ENCODE assay signal across 1 cellular context in the genomic region with DNA sequence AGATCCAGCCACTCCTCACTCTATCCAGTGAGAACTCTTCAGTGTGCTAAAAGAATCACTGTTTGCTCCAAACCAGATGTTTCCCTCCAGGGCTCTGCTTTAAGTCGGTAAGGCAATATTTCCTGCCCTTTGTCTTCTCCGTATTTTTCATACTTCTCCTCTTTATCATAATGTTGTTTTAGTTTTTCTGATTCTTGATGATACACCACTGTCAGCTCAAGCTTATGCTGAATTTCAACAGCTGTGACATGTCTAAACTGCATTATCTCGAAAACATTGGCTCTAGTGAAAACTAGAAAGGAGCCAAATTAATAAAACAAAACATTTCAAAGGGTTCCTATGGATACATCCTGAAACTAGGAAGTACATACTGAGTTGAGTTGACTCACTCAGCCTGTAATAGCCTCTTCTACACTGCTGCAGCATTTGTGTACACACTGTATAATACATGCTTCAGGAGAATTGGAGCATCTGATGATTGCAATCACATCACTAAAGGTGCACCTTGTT.
TF ChIP-seq lines count a peak whose summit lies in the region.

No MANE protein-coding gene starts in this region.

TF ChIP-seq in K562, 482 proteins besides CTCF, POLR2A, EP300 and RAD21 (continued from another document):
- TF ChIP-seq ZNF3 (CRISPR knock-in tag; IDR thresholded peaks at IDR 0.05) = no peak
- TF ChIP-seq MEIS2 (IDR thresholded peaks at IDR 0.05; ENCODE audit: partially characterized antibody) = no peak
- TF ChIP-seq, protein P1, sequence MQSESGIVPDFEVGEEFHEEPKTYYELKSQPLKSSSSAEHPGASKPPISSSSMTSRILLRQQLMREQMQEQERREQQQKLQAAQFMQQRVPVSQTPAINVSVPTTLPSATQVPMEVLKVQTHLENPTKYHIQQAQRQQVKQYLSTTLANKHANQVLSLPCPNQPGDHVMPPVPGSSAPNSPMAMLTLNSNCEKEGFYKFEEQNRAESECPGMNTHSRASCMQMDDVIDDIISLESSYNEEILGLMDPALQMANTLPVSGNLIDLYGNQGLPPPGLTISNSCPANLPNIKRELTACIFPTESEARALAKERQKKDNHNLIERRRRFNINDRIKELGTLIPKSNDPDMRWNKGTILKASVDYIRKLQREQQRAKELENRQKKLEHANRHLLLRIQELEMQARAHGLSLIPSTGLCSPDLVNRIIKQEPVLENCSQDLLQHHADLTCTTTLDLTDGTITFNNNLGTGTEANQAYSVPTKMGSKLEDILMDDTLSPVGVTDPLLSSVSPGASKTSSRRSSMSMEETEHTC (IDR thresholded peaks at IDR 0.05) = no peak
- TF ChIP-seq ZBED1 (IDR thresholded peaks at IDR 0.05) = no peak
- TF ChIP-seq XRCC5 (IDR thresholded peaks at IDR 0.05; ENCODE audit: low read depth, low read length) = no peak
- TF ChIP-seq NFXL1 (CRISPR knock-in tag; IDR thresholded peaks at IDR 0.05) = no peak
- TF ChIP-seq, protein P2, sequence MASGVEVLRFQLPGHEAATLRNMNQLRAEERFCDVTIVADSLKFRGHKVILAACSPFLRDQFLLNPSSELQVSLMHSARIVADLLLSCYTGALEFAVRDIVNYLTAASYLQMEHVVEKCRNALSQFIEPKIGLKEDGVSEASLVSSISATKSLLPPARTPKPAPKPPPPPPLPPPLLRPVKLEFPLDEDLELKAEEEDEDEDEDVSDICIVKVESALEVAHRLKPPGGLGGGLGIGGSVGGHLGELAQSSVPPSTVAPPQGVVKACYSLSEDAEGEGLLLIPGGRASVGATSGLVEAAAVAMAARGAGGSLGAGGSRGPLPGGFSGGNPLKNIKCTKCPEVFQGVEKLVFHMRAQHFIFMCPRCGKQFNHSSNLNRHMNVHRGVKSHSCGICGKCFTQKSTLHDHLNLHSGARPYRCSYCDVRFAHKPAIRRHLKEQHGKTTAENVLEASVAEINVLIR (CRISPR knock-in tag; IDR thresholded peaks at IDR 0.05) = no peak
- TF ChIP-seq, protein P3, sequence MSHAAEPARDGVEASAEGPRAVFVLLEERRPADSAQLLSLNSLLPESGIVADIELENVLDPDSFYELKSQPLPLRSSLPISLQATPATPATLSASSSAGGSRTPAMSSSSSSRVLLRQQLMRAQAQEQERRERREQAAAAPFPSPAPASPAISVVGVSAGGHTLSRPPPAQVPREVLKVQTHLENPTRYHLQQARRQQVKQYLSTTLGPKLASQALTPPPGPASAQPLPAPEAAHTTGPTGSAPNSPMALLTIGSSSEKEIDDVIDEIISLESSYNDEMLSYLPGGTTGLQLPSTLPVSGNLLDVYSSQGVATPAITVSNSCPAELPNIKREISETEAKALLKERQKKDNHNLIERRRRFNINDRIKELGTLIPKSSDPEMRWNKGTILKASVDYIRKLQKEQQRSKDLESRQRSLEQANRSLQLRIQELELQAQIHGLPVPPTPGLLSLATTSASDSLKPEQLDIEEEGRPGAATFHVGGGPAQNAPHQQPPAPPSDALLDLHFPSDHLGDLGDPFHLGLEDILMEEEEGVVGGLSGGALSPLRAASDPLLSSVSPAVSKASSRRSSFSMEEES (CRISPR knock-in tag; IDR thresholded peaks at IDR 0.05) = no peak
- TF ChIP-seq RFX5 (IDR thresholded peaks at IDR 0.05; ENCODE audit: low read depth, low read length) = no peak
